18 cellular contexts compared by ENCODE assay signal in genomic region chr13:30043631-30043925, GRCh38.
"Had no signal": no experiment of that assay in that cellular context is flagged by ENCODE, and none has a peak within 500 bp of the region (broad histone marks: within the 10 kb centered on the region; RNA-seq: fewer than 3 reads in every experiment).

No MANE protein-coding gene starts in this region.

- H3K4me3 Mint-ChIP-seq: dendritic cell treated with granulocyte-macrophage colony-stimulating factor and Interleukin-4, amounts not matched to agents 40 ng/mL and 50 ng/mL, for 4 days; effector memory CD8-positive, alpha-beta T cell; naive thymus-derived CD8-positive, alpha-beta T cell; type B pancreatic cell had no signal

- H3K4me1 ChIP-seq: gastrocnemius medialis, left ventricle myocardium inferior, lower lobe of right lung, sigmoid colon had no signal

- H3K36me3 Mint-ChIP-seq: naive thymus-derived CD8-positive, alpha-beta T cell; type B pancreatic cell had no signal

- H3K27ac Mint-ChIP-seq: dendritic cell treated with granulocyte-macrophage colony-stimulating factor and Interleukin-4, amounts not matched to agents 40 ng/mL and 50 ng/mL, for 4 days; effector memory CD8-positive, alpha-beta T cell; naive thymus-derived CD8-positive, alpha-beta T cell; type B pancreatic cell had no signal

- H3K9me3 Mint-ChIP-seq: dendritic cell treated with granulocyte-macrophage colony-stimulating factor and Interleukin-4, amounts not matched to agents 40 ng/mL and 50 ng/mL, for 4 days; effector memory CD8-positive, alpha-beta T cell; naive thymus-derived CD8-positive, alpha-beta T cell; type B pancreatic cell had no signal

- H3K9me3 ChIP-seq: gastrocnemius medialis, left ventricle myocardium inferior, lower lobe of right lung, neutrophil, sigmoid colon had no signal

- H3K27me3 ChIP-seq: gastrocnemius medialis, sigmoid colon had no signal

- H3K27ac ChIP-seq: gastrocnemius medialis, heart right ventricle, left ventricle myocardium inferior, lower lobe of right lung, neutrophil, sigmoid colon, skin epidermis had no signal

- H3K36me3 ChIP-seq: gastrocnemius medialis, heart right ventricle, left ventricle myocardium inferior, lower lobe of right lung, neutrophil, sigmoid colon had no signal

- H3K4me3 ChIP-seq: gastrocnemius medialis, heart right ventricle, left ventricle myocardium inferior, lower lobe of right lung, sigmoid colon, skin epidermis had no signal

- DNase-seq: effector memory CD8-positive, alpha-beta T cell; gastrocnemius medialis; heart right ventricle; hypothalamus; left ventricle myocardium inferior; lower lobe of right lung; mesenchymal stem cell; naive thymus-derived CD8-positive, alpha-beta T cell; posterior cingulate gyrus; sigmoid colon; stimulated activated CD4-positive, alpha-beta T cell treated with anti-CD3 and anti-CD28 coated beads, Interleukin-12 subunit alpha, Interleukin-12 subunit beta, amount 100 ng/mL, for 4 hours; stimulated activated naive CD4-positive, alpha-beta T cell had no signal

- FAIRE-seq: islet of Langerhans, urothelium cell line had no signal
